In the genomic region with DNA sequence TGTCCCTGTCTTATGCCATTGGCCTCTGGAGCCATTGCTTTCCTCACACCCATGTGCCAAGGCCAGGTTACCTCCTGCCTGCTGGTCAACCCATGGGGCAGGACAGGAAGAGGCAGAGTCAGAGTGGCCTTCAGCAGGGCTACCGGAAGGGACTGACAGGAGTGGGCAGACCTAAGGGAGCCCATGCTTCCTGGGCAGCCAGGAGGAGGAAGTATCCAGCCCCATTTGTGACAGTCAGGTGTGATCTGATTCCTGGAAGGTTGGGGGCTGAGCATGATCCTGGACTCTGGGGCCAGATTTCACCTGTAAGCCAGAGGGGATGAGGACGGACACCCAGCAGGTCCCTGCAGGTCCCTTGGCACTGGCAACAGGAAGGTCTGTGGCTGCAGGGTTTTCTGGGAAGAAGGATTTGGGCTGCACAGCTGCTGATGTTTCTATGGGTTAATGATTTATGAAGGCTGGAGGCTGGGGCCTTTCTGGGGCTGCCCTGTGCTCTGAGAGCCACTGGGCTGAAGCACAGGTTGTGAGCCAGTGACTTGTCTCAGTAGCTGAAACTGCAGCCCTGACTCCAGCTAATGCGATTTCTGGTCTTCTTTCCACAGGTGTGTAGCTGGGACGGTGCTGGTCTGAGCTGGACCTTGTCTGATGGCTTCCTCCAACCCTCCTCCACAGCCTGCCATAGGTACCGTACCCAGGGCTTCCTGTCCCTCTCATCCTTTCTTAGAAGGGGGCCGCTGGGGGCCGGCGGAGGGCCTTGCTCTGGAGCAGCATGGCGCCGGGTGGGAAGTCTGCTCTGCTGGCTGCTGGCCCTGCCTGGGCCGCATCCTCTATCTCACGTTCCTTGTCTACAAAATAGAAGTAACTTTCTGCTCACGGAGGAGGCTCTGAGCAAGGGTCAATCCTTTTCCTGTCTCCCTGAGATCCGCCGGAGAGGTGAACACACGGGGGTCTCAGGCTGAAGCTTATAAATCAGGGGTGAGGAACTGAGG, we compare ENCODE assay signal across 10 cellular contexts. TPM values are rescaled to one million over a fixed set of nuclear protein-coding genes. Genes with fewer than 3 reads are reported as not detected.
DNase-seq lines count a peak whose midpoint lies in the region; ATAC-seq and TF ChIP-seq lines count a peak whose summit lies in the region.
"Had no signal": no experiment of that assay in that cellular context is flagged by ENCODE, and none has a peak within 500 bp of the region (broad histone marks: within the 10 kb centered on the region; RNA-seq: fewer than 3 reads in every experiment).

No MANE protein-coding gene starts in this region.

- H3K4me3 ChIP-seq in HUES64 (ENCODE audit: low read length) (no peak overlapping the region), endocrine pancreas (ENCODE audit: control insufficient read depth, insufficient read depth, low read length) (peak overlapping the region; percentile 23)
- H3K4me3 ChIP-seq: esophagus squamous epithelium had no signal

- ATAC-seq in HG02870 (IDR thresholded peaks at IDR 0.05; ENCODE audit: unreplicated experiment) (no peak), GM21390 (IDR thresholded peaks at IDR 0.05; ENCODE audit: unreplicated experiment) (no peak)
- ATAC-seq: natural killer cell had no signal

- H3K27me3 Mint-ChIP-seq in nephron (ENCODE audit: low read depth): no peaks in the 10 kb centered on the region

- in situ Hi-C loops in ACHN (cut with HindIII; ENCODE audit: low pct_ligation_motif_present, low pct_unique_long_range_greater_than_20kb, low sequenced_read_pairs): no loop called here

- H3K4me1 ChIP-seq in HUES64 (ENCODE audit: insufficient read depth, low read length): peaks cover 27% of the 10 kb centered on the region
- no peaks in the 10 kb centered on the region for H3K4me1 ChIP-seq in endocrine pancreas (ENCODE audit: control insufficient read depth, insufficient read depth, low read length)

- no peak for TF ChIP-seq CTCF in nephron (IDR thresholded peaks at IDR 0.05; ENCODE audit: unreplicated experiment in 3 of 3)

- DNase-seq in ACHN (peak; percentile 53), caudate nucleus (lab: John Stamatoyannopoulos, UW) (no peak), NCI-H446 (lab: John Stamatoyannopoulos, UW) (no peak)
- DNase-seq: esophagus squamous epithelium, natural killer cell had no signal

- H3K36me3 ChIP-seq in HUES64 (ENCODE audit: insufficient read depth, low read length) (peaks cover 17% of the 10 kb centered on the region), endocrine pancreas (ENCODE audit: control insufficient read depth, insufficient read depth, low read length) (no peaks in the 10 kb centered on the region)

- no peaks in the 10 kb centered on the region for H3K27me3 ChIP-seq in HUES64 (ENCODE audit: insufficient read depth, low read length)
- H3K27me3 ChIP-seq in endocrine pancreas (ENCODE audit: control insufficient read depth, insufficient read depth, low read length): no peaks in the 10 kb centered on the region
- H3K27me3 ChIP-seq: esophagus squamous epithelium had no signal

- H3K4me1 Mint-ChIP-seq in nephron: peaks cover 52% of the 10 kb centered on the region
- H3K4me1 Mint-ChIP-seq: natural killer cell had no signal

- H3K9me3 ChIP-seq in HUES64 (ENCODE audit: insufficient read depth, low read depth, low read length) (no peaks in the 10 kb centered on the region), endocrine pancreas (ENCODE audit: control insufficient read depth, low read length) (no peaks in the 10 kb centered on the region)
- H3K9me3 ChIP-seq: esophagus squamous epithelium had no signal

- peak overlapping the region; percentile 95 to 99 (median 97) for H3K27ac Mint-ChIP-seq in nephron
- H3K27ac Mint-ChIP-seq: natural killer cell had no signal

- H3K27ac ChIP-seq in HUES64 (ENCODE audit: low read depth, low read length) (peak overlapping the region; percentile 24), caudate nucleus (ENCODE audit: low read depth, low read length) (no peak overlapping the region)

- no peaks in the 10 kb centered on the region for H3K36me3 Mint-ChIP-seq in nephron (ENCODE audit: low read depth)
- H3K36me3 Mint-ChIP-seq: natural killer cell had no signal

- H3K4me3 Mint-ChIP-seq in nephron: peak overlapping the region; percentile 57 to 79 (median 71)
- H3K4me3 Mint-ChIP-seq: natural killer cell had no signal

- H3K9me3 Mint-ChIP-seq in nephron: no peaks in the 10 kb centered on the region
- H3K9me3 Mint-ChIP-seq: natural killer cell had no signal

- H3K9ac ChIP-seq in HUES64 (ENCODE audit: low read depth, low read length) (no peak overlapping the region; the same call in 1 of the 2 replicates), endocrine pancreas (ENCODE audit: control insufficient read depth, insufficient read depth, low read length) (peak overlapping the region; percentile 89)

- 92% methylated on average over 16 of the region's 16 CpGs for WGBS in HUES64

RNA-seq across cellular contexts. Expression of a gene that starts 40.7 kb away (rescaled TPM):
- polyA plus RNA-seq in HUES64 (2013, experiment 1 of 2): 13.5 TPM
- polyA plus RNA-seq in HUES64 (2013, experiment 2 of 2): 13.4 TPM
